Comparison of ENCODE assay signal across 1 cellular context in the genomic region with DNA sequence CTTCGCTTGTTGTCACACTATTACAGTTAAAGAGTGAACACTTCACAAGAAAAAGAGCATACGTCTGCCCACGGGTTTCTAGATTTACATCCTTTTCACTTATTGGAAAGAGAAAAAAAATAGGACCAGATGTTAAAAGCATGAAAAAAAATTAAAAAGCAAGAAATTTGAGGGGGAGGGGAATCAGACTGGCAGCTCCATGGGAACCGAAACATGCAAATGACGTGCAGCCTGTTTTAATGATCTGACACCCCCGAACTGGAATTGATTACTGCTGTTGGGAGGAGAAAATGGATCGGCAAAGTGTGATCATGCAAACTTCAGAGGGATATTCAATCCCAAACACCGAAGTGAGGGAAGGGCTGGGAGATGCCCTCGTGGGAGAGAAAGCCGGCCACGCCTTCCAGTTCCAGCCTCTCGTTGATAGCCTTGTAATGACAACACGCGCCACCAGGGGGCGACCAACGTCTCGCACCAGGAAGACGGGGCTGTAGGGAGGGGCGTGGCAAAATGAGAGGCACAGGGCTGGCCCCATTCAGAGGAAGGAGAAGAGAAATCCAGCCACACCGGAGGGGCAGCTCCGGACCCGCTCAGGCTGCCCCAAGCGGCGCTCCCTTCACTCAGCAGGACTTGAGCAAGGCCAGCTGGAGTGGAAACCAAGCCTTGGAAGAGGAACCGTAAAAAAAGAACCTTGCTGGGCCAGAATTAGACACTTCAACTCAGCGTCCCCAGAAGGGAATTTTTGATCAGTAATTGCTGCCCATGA.
TF ChIP-seq lines count a peak whose summit lies in the region.

No MANE protein-coding gene starts in this region.

TF ChIP-seq in K562, 482 proteins besides CTCF, POLR2A, EP300 and RAD21 (continued from another document):
- 0 out of 2 replicates have a peak, but pooled peaks have one; percentile 17 for TF ChIP-seq CHD2 (IDR thresholded peaks at IDR 0.05; ENCODE audit: low read depth, low read length)
- TF ChIP-seq ESRRA (IDR thresholded peaks at IDR 0.05; ENCODE audit: borderline replicate concordance, low read depth): no peak
- TF ChIP-seq ZFP36 (IDR thresholded peaks at IDR 0.05; ENCODE audit: low read depth, low read length, partially characterized antibody): no peak
- no peak for TF ChIP-seq ZNF12 (CRISPR knock-in tag; IDR thresholded peaks at IDR 0.05)
- TF ChIP-seq POLR2AphosphoS5 (IDR thresholded peaks at IDR 0.05; ENCODE audit: control insufficient read depth, insufficient read depth, low read depth, low read length): no peak
- TF ChIP-seq XRCC5 (IDR thresholded peaks at IDR 0.05; ENCODE audit: low read depth, low read length): peak; percentile 63; the same call in 1 of the 2 replicates
- peak; percentile 41; the same call in 1 of the 2 replicates for TF ChIP-seq BHLHE40 (IDR thresholded peaks at IDR 0.05; ENCODE audit: low read length)
- TF ChIP-seq CREM (IDR thresholded peaks at IDR 0.05; ENCODE audit: low read depth): peak; percentile 79
- no peak for TF ChIP-seq C11orf30 (IDR thresholded peaks at IDR 0.05; ENCODE audit: low read depth)
- no peak for TF ChIP-seq PYGO2 (tag; IDR thresholded peaks at IDR 0.05)
- peak; percentile 66; the same call in 1 of the 2 replicates for TF ChIP-seq TFAP4 (CRISPR knock-in tag; IDR thresholded peaks at IDR 0.05; ENCODE audit: borderline replicate concordance)
- TF ChIP-seq MEF2A (IDR thresholded peaks at IDR 0.05; ENCODE audit: control insufficient read depth, low read depth, low read length): no peak
- no peak for TF ChIP-seq E2F3 (CRISPR knock-in tag; IDR thresholded peaks at IDR 0.05)
- TF ChIP-seq CCNT2 (IDR thresholded peaks at IDR 0.05; ENCODE audit: borderline replicate concordance, extremely low read depth, insufficient read length, low read depth, low read length): no peak
- TF ChIP-seq MCM2 (IDR thresholded peaks at IDR 0.05; ENCODE audit: low read depth): no peak
- no peak for TF ChIP-seq TFAM (CRISPR knock-in tag; conservative IDR thresholded peaks at IDR 0.05)
- TF ChIP-seq ZBTB43 (CRISPR knock-in tag; IDR thresholded peaks at IDR 0.05): no peak
- TF ChIP-seq ZEB2 (IDR thresholded peaks at IDR 0.05): no peak
- no peak for TF ChIP-seq CBFB (CRISPR knock-in tag; IDR thresholded peaks at IDR 0.05)
- no peak for TF ChIP-seq ZBTB1 (CRISPR knock-in tag; IDR thresholded peaks at IDR 0.05; ENCODE audit: borderline replicate concordance, low read depth)
- no peak for TF ChIP-seq FUS (optimal IDR thresholded peaks at IDR 0.05; ENCODE audit: low read depth, low read length)
- TF ChIP-seq ZMIZ1 (IDR thresholded peaks at IDR 0.05; ENCODE audit: low read depth in 2 of 2, low read length in 2 of 2): no peak
- TF ChIP-seq ERF (CRISPR knock-in tag; IDR thresholded peaks at IDR 0.05): no peak
- 0 out of 2 replicates have a peak, but pooled peaks have one; percentile 8 for TF ChIP-seq GABPA (tag; conservative IDR thresholded peaks at IDR 0.05; ENCODE audit: low read depth)
- peak; percentile 33; the same call in 1 of the 2 replicates for TF ChIP-seq DIDO1 (tag; IDR thresholded peaks at IDR 0.05; ENCODE audit: low read depth)
- TF ChIP-seq STAT5A (IDR thresholded peaks at IDR 0.05; ENCODE audit: borderline replicate concordance, low read length): no peak
- TF ChIP-seq ELF1 (tag; IDR thresholded peaks at IDR 0.05): peak; percentile 81
- TF ChIP-seq MYC (IDR thresholded peaks at IDR 0.05; ENCODE audit: low read depth, low read length): peak; percentile 60
- no peak for TF ChIP-seq MYC (CRISPR knock-in tag; IDR thresholded peaks at IDR 0.05; ENCODE audit: borderline replicate concordance, low read depth)
- no peak for TF ChIP-seq TCF7 (IDR thresholded peaks at IDR 0.05; ENCODE audit: borderline replicate concordance)
